In the genomic region with DNA sequence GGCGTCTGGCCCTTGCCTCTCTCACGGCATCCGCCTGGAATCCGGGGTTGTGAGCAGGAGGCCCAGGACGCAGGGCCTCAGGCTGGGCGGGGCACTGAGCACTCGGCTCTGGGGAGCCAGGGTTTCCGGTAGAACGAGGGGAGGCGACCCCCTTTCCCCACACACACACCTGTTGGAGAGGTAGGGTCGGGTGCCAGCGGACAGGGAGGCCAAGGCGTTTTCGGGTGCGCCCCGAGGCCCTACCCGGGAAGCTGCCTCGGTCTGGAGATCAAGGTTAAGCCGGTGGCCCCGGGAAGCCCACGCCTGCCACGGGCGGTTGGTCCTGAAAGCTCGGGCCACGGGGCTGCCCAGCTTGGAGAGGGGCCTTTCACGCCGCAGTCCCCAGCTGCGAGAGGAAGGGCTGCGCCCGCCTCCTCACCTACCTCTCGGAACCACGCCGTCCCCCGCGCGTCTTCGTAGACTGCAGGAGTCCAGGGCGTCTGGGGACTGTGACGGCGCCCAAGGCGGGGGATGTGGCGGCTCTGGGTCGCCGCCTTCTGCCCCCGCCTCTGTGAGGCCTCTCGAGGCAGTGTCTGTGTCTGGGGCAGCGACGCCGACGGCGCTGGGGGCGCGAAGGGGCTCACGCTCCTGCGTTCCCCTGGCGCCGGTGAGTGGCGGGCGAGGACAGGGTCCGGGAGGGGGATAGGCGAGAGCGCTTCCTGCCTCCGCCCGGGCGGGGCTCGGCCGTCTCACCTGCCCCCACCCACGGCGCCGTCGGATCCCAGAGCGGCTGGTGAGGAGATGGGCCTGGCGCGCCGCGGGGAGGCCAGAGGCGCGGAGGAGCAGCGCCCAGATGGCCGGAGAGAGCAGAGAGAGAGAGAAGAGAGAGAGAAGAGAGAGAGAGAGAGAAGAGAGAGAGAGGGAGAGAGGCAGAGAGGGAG, we compare ENCODE assay signal across 8 cellular contexts. TPM values are rescaled to one million over a fixed set of nuclear protein-coding genes. Genes with fewer than 3 reads are reported as not detected.
DNase-seq lines count a peak whose midpoint lies in the region; ATAC-seq and TF ChIP-seq lines count a peak whose summit lies in the region.

No MANE protein-coding gene starts in this region.

- H4K20me1 ChIP-seq in smooth muscle cell (ENCODE audit: low read depth) = peaks cover 19% of the 10 kb centered on the region

- H3K36me3 Mint-ChIP-seq in effector memory CD8-positive, alpha-beta T cell (ENCODE audit: insufficient read depth) = peaks cover 12% of the 10 kb centered on the region

- peak overlapping the region; percentile 80 for H3K9ac ChIP-seq in smooth muscle cell (ENCODE audit: low read depth)

- H3K79me2 ChIP-seq in smooth muscle cell (ENCODE audit: low read depth) = peaks cover 89% of the 10 kb centered on the region

- H3K36me3 ChIP-seq in smooth muscle cell (ENCODE audit: low read depth) = no peaks in the 10 kb centered on the region

- H2AFZ ChIP-seq in smooth muscle cell (ENCODE audit: low read depth) = peak overlapping the region; percentile 32

- peak; percentile 84 for ATAC-seq in effector memory CD8-positive, alpha-beta T cell (replicated peaks)
- no peak for ATAC-seq in GM19023 (IDR thresholded peaks at IDR 0.05; ENCODE audit: unreplicated experiment)

- peak overlapping the region; percentile 76 to 86 for H3K27ac Mint-ChIP-seq in effector memory CD8-positive, alpha-beta T cell

- H3K4me3 Mint-ChIP-seq in effector memory CD8-positive, alpha-beta T cell = peak overlapping the region; percentile 80 to 91

- peaks cover 18 to 27% of the 10 kb centered on the region in 2 donors for H3K4me1 Mint-ChIP-seq in effector memory CD8-positive, alpha-beta T cell (ENCODE audit: low read depth in 2 of 2)

- H3K4me1 ChIP-seq in smooth muscle cell (ENCODE audit: low read depth) = peaks cover 7% of the 10 kb centered on the region

- under 1% methylated on average over 66 of the region's 80 CpGs for WGBS in smooth muscle cell (ENCODE audit: low lambda C conversion rate)

- peaks cover 35 to 69% of the 10 kb centered on the region in 2 donors for H3K27me3 Mint-ChIP-seq in effector memory CD8-positive, alpha-beta T cell

- no peaks in the 10 kb centered on the region for H3K27me3 ChIP-seq in smooth muscle cell (ENCODE audit: low read depth)

- TF ChIP-seq CTCF in smooth muscle cell (IDR thresholded peaks at IDR 0.05; ENCODE audit: borderline replicate concordance, insufficient read depth, poor library complexity, severe bottlenecking) = no peak

- H3K9me3 Mint-ChIP-seq in effector memory CD8-positive, alpha-beta T cell = no peaks in the 10 kb centered on the region

- peak overlapping the region; percentile 92 for H3K27ac ChIP-seq in smooth muscle cell (ENCODE audit: low read depth)

- peak overlapping the region; percentile 55 for H3K4me3 ChIP-seq in smooth muscle cell

- TF ChIP-seq POLR2A in GM18951 (IDR thresholded peaks at IDR 0.05; ENCODE audit: extremely low read depth, insufficient read depth, insufficient read length) = peak; percentile 26

- no peaks in the 10 kb centered on the region for H3K9me3 ChIP-seq in smooth muscle cell (replicated peaks; ENCODE audit: low read depth)

- peak; percentile 88 for DNase-seq in NCI-H69 (lab: John Stamatoyannopoulos, UW)
- peak; percentile 28 to 34 (median 31) for DNase-seq in effector memory CD8-positive, alpha-beta T cell
- no peak for DNase-seq in smooth muscle cell (lab: John Stamatoyannopoulos, UW; ENCODE audit: unreplicated experiment)
- no peak for DNase-seq in midbrain (lab: John Stamatoyannopoulos, UW)
- DNase-seq in hypothalamus (lab: John Stamatoyannopoulos, UW) = no peak
- no peak for DNase-seq in Ammon's horn (ENCODE audit: low spot score)

- in situ Hi-C loops in GM18951 (cut with MboI; ENCODE audit: low sequenced_read_pairs, unreplicated experiment) = no loop called here

- H3K4me2 ChIP-seq in smooth muscle cell = peak overlapping the region; percentile 92

- peaks cover 27% of the 10 kb centered on the region for H3F3A ChIP-seq in smooth muscle cell (ENCODE audit: low read depth)

RNA-seq across cellular contexts. Expression of a gene that starts 20.3 kb away (rescaled TPM):
- 24.3 and 25.8 TPM in 2 replicates for total RNA-seq in smooth muscle cell
- 6.9 and 13.8 TPM in 2 replicates for polyA plus RNA-seq in smooth muscle cell

RNA-seq across cellular contexts. Expression of a gene that starts 31.4 kb away (rescaled TPM):
- 2.0 and 3.8 TPM in 2 replicates for total RNA-seq in smooth muscle cell
- polyA plus RNA-seq in smooth muscle cell = 0.15 and 0.94 TPM in 2 replicates

RNA-seq across cellular contexts. Expression of a gene that starts 35.6 kb away (rescaled TPM):
- total RNA-seq in smooth muscle cell = 13.7 and 16.1 TPM in 2 replicates
- 29.7 and 33.4 TPM in 2 replicates for polyA plus RNA-seq in smooth muscle cell

RNA-seq across cellular contexts. Expression of a gene that starts 41.7 kb away (rescaled TPM):
- 6.3 and 7.2 TPM in 2 replicates for total RNA-seq in smooth muscle cell
- 9.3 and 10.3 TPM in 2 replicates for polyA plus RNA-seq in smooth muscle cell

RNA-seq across cellular contexts. Expression of a gene that starts 52.9 kb away (rescaled TPM):
- 0.49 and 0.94 TPM in 2 replicates for total RNA-seq in smooth muscle cell
- polyA plus RNA-seq in smooth muscle cell = 1.4 and 1.8 TPM in 2 replicates

Comparison
In these comparisons a context has a peak if more than half of its experiments do, and no peak if none do; other contexts are left out.
1. DNase-seq: peak in NCI-H69 (single experiment) and effector memory CD8-positive, alpha-beta T cell (3 of 3); none in smooth muscle cell (single experiment), midbrain (single experiment), hypothalamus (0 of 51) and Ammon's horn (single experiment).